Comparison of ENCODE assay signal across 8 cellular contexts in the genomic region with DNA sequence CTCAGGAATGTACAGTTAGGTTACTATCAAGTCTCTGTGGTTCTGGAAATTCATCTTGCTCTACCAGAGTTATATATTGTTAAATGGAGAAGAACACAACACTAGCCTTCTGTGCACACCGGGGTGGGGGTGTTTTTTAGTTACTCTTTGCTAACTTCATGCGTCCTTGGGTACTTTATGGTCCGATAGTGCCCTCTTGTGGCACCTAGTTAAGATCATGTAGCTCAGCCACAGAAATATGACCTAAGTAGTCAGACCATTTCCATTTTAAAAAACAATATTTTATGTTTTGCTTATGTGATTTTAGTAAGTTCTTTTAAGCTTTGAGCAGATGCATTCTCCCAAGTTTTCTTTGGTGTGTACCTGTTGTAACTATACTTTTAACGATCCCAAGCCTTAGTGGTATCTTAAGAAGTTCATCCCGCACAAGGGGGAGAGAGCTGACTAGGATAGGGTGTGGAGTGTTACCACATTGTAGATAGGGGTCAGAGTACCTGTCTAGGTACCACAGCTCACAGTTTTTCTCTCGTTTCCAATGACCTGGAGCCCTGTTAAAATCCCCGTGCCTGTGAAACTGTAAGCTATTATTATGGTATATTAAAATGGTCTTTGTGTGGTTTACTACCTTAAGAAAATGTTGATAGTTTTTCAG. TPM values are rescaled to one million over a fixed set of nuclear protein-coding genes. Genes with fewer than 3 reads are reported as not detected.
DNase-seq lines count a peak whose midpoint lies in the region; ATAC-seq, FAIRE-seq and TF ChIP-seq lines count a peak whose summit lies in the region.

No MANE protein-coding gene starts in this region.

- H4K20me1 ChIP-seq in K562 (replicated peaks; ENCODE audit: control insufficient read depth, insufficient read depth, low read length) = no peaks in the 10 kb centered on the region
- peaks cover 62% of the 10 kb centered on the region for H4K20me1 ChIP-seq in smooth muscle cell (ENCODE audit: low read depth)

- no TSS peak for BruUV-seq in K562 (replicated peaks; lab: Mats Ljungman, UMichigan)

- TF ChIP-seq CTCF in K562 (IDR thresholded peaks at IDR 0.05 in 2 of 3, conservative IDR thresholded peaks at IDR 0.05 in 1 of 3; ENCODE audit: insufficient read depth in 2 of 3, low read depth in 1 of 3, low read length in 3 of 3) (peak; percentile 77 to 91 (median 81)), smooth muscle cell (IDR thresholded peaks at IDR 0.05; ENCODE audit: borderline replicate concordance, insufficient read depth, poor library complexity, severe bottlenecking) (peak; percentile 73)

- H2AFZ ChIP-seq in K562 (ENCODE audit: low read depth, low read length) (no peak overlapping the region), smooth muscle cell (ENCODE audit: low read depth) (no peak overlapping the region)

- H3K9ac ChIP-seq in K562 (ENCODE audit: insufficient read depth in 1 of 2, low read depth in 2 of 2, low read length in 2 of 2) = no peak overlapping the region
- H3K9ac ChIP-seq in smooth muscle cell (ENCODE audit: low read depth) = no peak overlapping the region

- peak; percentile 92 for FAIRE-seq in K562 (lab: Jason Lieb, UNC)

- POLR2A ChIA-PET in K562 (lab: Yijun Ruan, JAX) = interaction anchor here (0.6 to 2.2 kb wide), 12 partner anchors 13 to 418 kb away, joined by 3 to 20 read pairs (median 4); a partner anchor contains a TSS

- H3K4me2 ChIP-seq in K562 (ENCODE audit: insufficient read depth, low read length) = no peak overlapping the region
- no peak overlapping the region for H3K4me2 ChIP-seq in smooth muscle cell

- H3K27ac ChIP-seq in K562 (ENCODE audit: extremely low read depth, low read depth, low read length) (no peak overlapping the region), smooth muscle cell (ENCODE audit: low read depth) (peak overlapping the region; percentile 55)

- in situ Hi-C loops in K562 (cut with MboI) = loop anchor here (5.0 kb wide), 2 partner anchors 133 to 183 kb away; no protein-coding TSS in a partner anchor

- H3F3A ChIP-seq in smooth muscle cell (ENCODE audit: low read depth) = peaks cover 41% of the 10 kb centered on the region

- H3K36me3 ChIP-seq in K562 (ENCODE audit: control insufficient read depth, insufficient read depth, low read length) = peaks cover 85% of the 10 kb centered on the region
- H3K36me3 ChIP-seq in smooth muscle cell (ENCODE audit: low read depth) = peaks cover 14% of the 10 kb centered on the region

- WGBS in K562 (ENCODE audit: insufficient coverage, low coverage, missing lambda C conversion rate) = 45% methylated on average over 7 of the region's 7 CpGs
- WGBS in smooth muscle cell (ENCODE audit: low lambda C conversion rate) = 66% methylated on average over 7 of the region's 7 CpGs

- ATAC-seq in Right ventricle myocardium inferior (peak; percentile 69), K562 (peak; percentile 95), HG03432 (IDR thresholded peaks at IDR 0.05; ENCODE audit: unreplicated experiment) (no peak)

- no peak for TF ChIP-seq EP300 in K562 (IDR thresholded peaks at IDR 0.05; ENCODE audit: low read length)

- peaks cover 39% of the 10 kb centered on the region for H3K79me2 ChIP-seq in K562 (ENCODE audit: control insufficient read depth, insufficient read depth, low read length)
- peaks cover 49% of the 10 kb centered on the region for H3K79me2 ChIP-seq in smooth muscle cell (ENCODE audit: low read depth)

- DNase-seq in Right ventricle myocardium inferior (ENCODE audit: missing footprints) (no peak), cardiac septum (ENCODE audit: low spot score) (no peak), NCI-H2029 treated with DMSO at 0.1 percent for 48 hours (lab: John Stamatoyannopoulos, UW) (peak; percentile 57), T-helper 2 cell (peak in 4 of 5 experiments; percentile 26 to 88 (median 44)), K562 (ENCODE audit: extremely low read depth in 1 of 4, low spot score in 3 of 4) (peak; percentile 77 to 93 (median 80)), iPS DF 19.7 (ENCODE audit: low read depth, low spot score) (peak; percentile 42), smooth muscle cell (lab: John Stamatoyannopoulos, UW; ENCODE audit: unreplicated experiment) (no peak)

- CTCF ChIA-PET in K562 (lab: Yijun Ruan, JAX; ENCODE audit: low intra/inter-chr PET ratio) = interaction anchor here (1.2 to 6.0 kb wide), 6 partner anchors 76 to 185 kb away, joined by 4 to 98 read pairs (median 10); a partner anchor contains a TSS

- intact Hi-C loops in Right ventricle myocardium inferior (cut with DNase I) (loop anchor here (1.0 to 5.0 kb wide), 3 partner anchors 61 to 183 kb away; a partner anchor contains a TSS), cardiac septum (cut with DNase I) (loop anchor here (2.0 to 5.0 kb wide), 3 partner anchors 61 to 183 kb away; a partner anchor contains a TSS), K562 (cut with micrococcal nuclease) (loop anchor here (1.0 to 5.0 kb wide), 6 partner anchors 61 to 185 kb away; a partner anchor contains a TSS)

- H3K4me1 ChIP-seq in K562 (replicated peaks in 1 of 2; ENCODE audit: control insufficient read depth in 2 of 2, insufficient read depth in 2 of 2, low read length in 2 of 2) (no peaks in the 10 kb centered on the region), smooth muscle cell (ENCODE audit: low read depth) (no peaks in the 10 kb centered on the region)

- H3K4me3 ChIP-seq in K562 = no peak overlapping the region
- H3K4me3 ChIP-seq in smooth muscle cell = no peak overlapping the region

- no peaks in the 10 kb centered on the region for H3K9me1 ChIP-seq in K562 (ENCODE audit: control insufficient read depth, insufficient read depth, low read length)

- TF ChIP-seq POLR2A in K562 (conservative IDR thresholded peaks at IDR 0.05) = no peak

- no peaks in the 10 kb centered on the region for H3K9me3 ChIP-seq in K562 (replicated peaks; ENCODE audit: control insufficient read depth, insufficient read depth, low read depth, low read length)
- no peaks in the 10 kb centered on the region for H3K9me3 ChIP-seq in smooth muscle cell (replicated peaks; ENCODE audit: low read depth)

- peak; percentile 88 to 93 for TF ChIP-seq RAD21 in K562 (CRISPR knock-in tag; conservative IDR thresholded peaks at IDR 0.05 in 1 of 2, IDR thresholded peaks at IDR 0.05 in 1 of 2)

- H3K27me3 ChIP-seq in K562 (ENCODE audit: control insufficient read depth in 2 of 2, insufficient read depth in 2 of 2, low read length in 2 of 2) (no peaks in the 10 kb centered on the region), smooth muscle cell (ENCODE audit: low read depth) (no peaks in the 10 kb centered on the region)

TF ChIP-seq in K562, 482 proteins besides CTCF, POLR2A, EP300 and RAD21 (continues in another document):
- TF ChIP-seq TOE1 (IDR thresholded peaks at IDR 0.05; ENCODE audit: borderline replicate concordance) (no peak), TOE1 (CRISPR knock-in tag; IDR thresholded peaks at IDR 0.05; ENCODE audit: borderline replicate concordance, low read depth) (no peak), GTF2A2 (tag; IDR thresholded peaks at IDR 0.05) (no peak), MTA3 (IDR thresholded peaks at IDR 0.05; ENCODE audit: borderline replicate concordance) (no peak), SIN3A (IDR thresholded peaks at IDR 0.05; ENCODE audit: borderline replicate concordance in 2 of 2, control insufficient read depth in 1 of 2, low read depth in 2 of 2, low read length in 2 of 2) (no peak), ZNF347 (CRISPR knock-in tag; IDR thresholded peaks at IDR 0.05; ENCODE audit: low read depth) (no peak), KDM2B (CRISPR knock-in tag; IDR thresholded peaks at IDR 0.05) (no peak)

RNA-seq across cellular contexts. Expression of a gene that starts 20.6 kb away (rescaled TPM):
- total RNA-seq in Right ventricle myocardium inferior (1.6 TPM), cardiac septum (3.3 TPM), K562 (2014; rRNA removed) (1.4 and 3.0 TPM in 2 replicates), K562 (2014; rRNA removed; fragmentation: Illumina TruSeq; extraction: Trizol) (0.89 and 1.1 TPM in 2 replicates), K562 (2015; rRNA removed; fragmentation: Illumina TruSeq; extraction: Trizol) (1.7 and 1.8 TPM in 2 replicates), K562 (2021) (3.0 and 4.3 TPM in 2 replicates), smooth muscle cell (12.0 and 16.4 TPM in 2 replicates)
- 21.5 and 49.5 TPM in 2 replicates for total RNA-seq in K562 (2011; cell fraction: chromatin; rRNA removed; ENCODE audit: low replicate concordance)
- 24.7 and 26.5 TPM in 2 replicates for total RNA-seq in K562 (2011; cell fraction: nucleolus; rRNA removed)
- total RNA-seq in K562 (2011; cell fraction: nucleoplasm; rRNA removed) = 18.4 and 19.1 TPM in 2 replicates
- polyA plus RNA-seq in K562 (2011; rRNA removed) (2.7 and 5.6 TPM in 2 replicates), K562 (2014; fragmentation: Illumina TruSeq; extraction: Trizol) (3.0 and 4.5 TPM in 2 replicates), K562 (2014; fragmentation: Nextera tagmentation; extraction: Ambion mirVana) (under 1 TPM; 0.01 to 0.07 TPM), K562 (2014; rRNA removed) (3.3 and 4.7 TPM in 2 replicates), smooth muscle cell (6.9 and 8.2 TPM in 2 replicates)
- polyA plus RNA-seq in K562 (2011; cell fraction: cytosol; rRNA removed) = 2.1 and 2.6 TPM in 2 replicates
- polyA plus RNA-seq in K562 (2011; cell fraction: nucleus; rRNA removed) = 26.0 and 26.6 TPM in 2 replicates
- 4.1 and 6.9 TPM in 2 replicates for polyA plus RNA-seq in K562 (2012)
- 1.6 and 2.3 TPM in 2 replicates for polyA minus RNA-seq in K562 (2011; rRNA and poly(A)+ RNA removed)
- polyA minus RNA-seq in K562 (2011; cell fraction: cytosol; rRNA and poly(A)+ RNA removed) = 1.9 and 2.2 TPM in 2 replicates
- 8.5 and 15.1 TPM in 2 replicates for polyA minus RNA-seq in K562 (2011; cell fraction: nucleus; rRNA and poly(A)+ RNA removed)

RNA-seq across cellular contexts. Expression of a gene that starts 37.9 kb away (rescaled TPM):
- total RNA-seq in Right ventricle myocardium inferior (10.9 TPM), cardiac septum (11.3 TPM), K562 (2014; rRNA removed) (61.5 and 65.7 TPM in 2 replicates), K562 (2014; rRNA removed; fragmentation: Illumina TruSeq; extraction: Trizol) (0.29 and 0.44 TPM in 2 replicates), K562 (2015; rRNA removed; fragmentation: Illumina TruSeq; extraction: Trizol) (4.6 and 5.9 TPM in 2 replicates), K562 (2021) (27.2 and 27.8 TPM in 2 replicates), smooth muscle cell (49.8 and 88.7 TPM in 2 replicates)
- total RNA-seq in K562 (2011; cell fraction: chromatin; rRNA removed; ENCODE audit: low replicate concordance) = 1.1 and 4.4 TPM in 2 replicates
- 19.2 and 19.5 TPM in 2 replicates for total RNA-seq in K562 (2011; cell fraction: nucleolus; rRNA removed)
- total RNA-seq in K562 (2011; cell fraction: nucleoplasm; rRNA removed) = 6.2 and 6.6 TPM in 2 replicates
- polyA plus RNA-seq in K562 (2011; rRNA removed) (2.4 and 5.3 TPM in 2 replicates), K562 (2014; fragmentation: Illumina TruSeq; extraction: Trizol) (0.68 and 2.1 TPM in 2 replicates), K562 (2014; fragmentation: Nextera tagmentation; extraction: Ambion mirVana) (under 1 TPM; 0.08 to 0.13 TPM), K562 (2014; rRNA removed) (39.1 and 41.3 TPM in 2 replicates), smooth muscle cell (164 and 182 TPM in 2 replicates)
- polyA plus RNA-seq in K562 (2011; cell fraction: cytosol; rRNA removed) = 12.0 and 70.7 TPM in 2 replicates
- 4.3 and 9.6 TPM in 2 replicates for polyA plus RNA-seq in K562 (2011; cell fraction: nucleus; rRNA removed)
- polyA plus RNA-seq in K562 (2012) = 22.6 and 37.3 TPM in 2 replicates
- polyA minus RNA-seq in K562 (2011; rRNA and poly(A)+ RNA removed) = 0.36 TPM in 1 of 2 replicates, not detected in the other
- 6.1 and 7.3 TPM in 2 replicates for polyA minus RNA-seq in K562 (2011; cell fraction: cytosol; rRNA and poly(A)+ RNA removed)
- 2.0 and 2.2 TPM in 2 replicates for polyA minus RNA-seq in K562 (2011; cell fraction: nucleus; rRNA and poly(A)+ RNA removed)

Comparison
In these comparisons a context has a peak if more than half of its experiments do, and no peak if none do; other contexts are left out.
1. DNase-seq: peak in NCI-H2029 treated with DMSO at 0.1 percent for 48 hours (single experiment), T-helper 2 cell (4 of 5), K562 (4 of 4) and iPS DF 19.7 (single experiment); none in Right ventricle myocardium inferior (single experiment), cardiac septum (single experiment) and smooth muscle cell (single experiment).